Comparison of ENCODE assay signal across 25 cellular contexts in the genomic region with DNA sequence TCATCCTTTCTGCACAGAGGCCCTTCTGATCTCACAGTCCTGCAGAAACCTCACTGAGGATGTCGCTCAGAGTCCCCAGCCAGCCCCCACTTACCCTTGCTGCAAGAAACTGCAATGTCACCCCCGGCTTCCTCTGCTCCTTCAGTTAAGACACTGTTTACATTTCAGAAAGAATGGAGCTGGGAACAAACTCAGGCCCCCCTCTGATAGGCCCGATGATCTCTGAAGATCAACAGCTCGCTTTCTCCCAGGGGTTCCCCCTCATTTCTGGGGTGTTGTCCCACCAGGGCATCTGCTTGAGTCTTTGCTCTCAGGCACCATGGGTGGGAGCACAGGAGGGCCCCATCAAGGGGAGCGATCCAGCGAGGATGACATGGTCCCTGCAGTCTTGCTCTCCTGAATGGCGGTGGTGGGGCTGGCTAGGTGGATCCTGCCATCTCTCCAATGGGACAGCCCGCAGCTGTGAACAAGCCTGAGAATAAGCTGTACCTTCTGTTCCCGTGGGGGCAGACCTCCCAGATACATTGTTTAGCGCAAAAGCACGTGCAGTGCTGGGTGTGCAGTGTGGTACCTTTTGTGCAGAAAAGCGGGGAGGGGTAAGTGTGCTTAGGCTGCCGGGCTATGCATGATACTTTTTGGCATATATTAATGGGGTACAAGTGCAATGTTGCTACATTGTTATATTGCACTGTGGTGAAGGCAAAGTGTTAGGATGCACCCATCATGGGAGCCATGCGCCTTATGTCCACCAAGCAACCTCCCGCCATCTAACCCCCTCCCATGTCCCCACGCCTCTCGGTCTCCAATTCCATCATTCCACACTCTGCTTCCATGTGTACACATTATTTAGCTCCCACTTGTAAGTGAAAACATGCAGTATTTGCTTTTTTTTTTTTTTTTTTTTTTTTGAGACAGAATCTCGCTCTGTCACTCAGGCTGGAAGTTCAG. TPM values are rescaled to one million over a fixed set of nuclear protein-coding genes. Genes with fewer than 3 reads are reported as not detected.
DNase-seq lines count a peak whose midpoint lies in the region; ATAC-seq, FAIRE-seq and TF ChIP-seq lines count a peak whose summit lies in the region.
"Had no signal": no experiment of that assay in that cellular context is flagged by ENCODE, and none has a peak within 500 bp of the region (broad histone marks: within the 10 kb centered on the region; RNA-seq: fewer than 3 reads in every experiment).

No MANE protein-coding gene starts in this region.

- no peaks in the 10 kb centered on the region for H3K36me3 ChIP-seq in RWPE2 (ENCODE audit: low read depth)
- no peaks in the 10 kb centered on the region for H3K36me3 ChIP-seq in iPS-20b (ENCODE audit: insufficient read depth, low read depth, low read length)
- H3K36me3 ChIP-seq: heart left ventricle, left ventricle myocardium inferior had no signal

- FAIRE-seq in D721Med (lab: Jason Lieb, UNC) = no peak
- FAIRE-seq: endothelial cell of umbilical vein, GM18507 had no signal

- peaks cover 41% of the 10 kb centered on the region for H3K27me3 Mint-ChIP-seq in activated naive CD4-positive, alpha-beta T cell treated with anti-CD3 and anti-CD28 coated beads, Interleukin-2, amount 10 ng/mL, durations not matched to agents 7 days and 5 days
- H3K27me3 Mint-ChIP-seq: activated CD8-positive, alpha-beta T cell treated with anti-CD3 and anti-CD28 coated beads for 36 hours had no signal

- no peaks in the 10 kb centered on the region for H3K36me3 Mint-ChIP-seq in activated naive CD4-positive, alpha-beta T cell treated with anti-CD3 and anti-CD28 coated beads, Interleukin-2, amount 10 ng/mL, durations not matched to agents 7 days and 5 days
- H3K36me3 Mint-ChIP-seq in activated naive CD4-positive, alpha-beta T cell treated with anti-CD3 and anti-CD28 coated beads, Interleukin-2, amount 50 U/mL, for 72 hours = peaks cover 0 to 4% of the 10 kb centered on the region in 2 donors

- H3K4me1 Mint-ChIP-seq in activated naive CD4-positive, alpha-beta T cell treated with anti-CD3 and anti-CD28 coated beads, Interleukin-2, amount 10 ng/mL, durations not matched to agents 7 days and 5 days = no peaks in the 10 kb centered on the region

- 0 out of 2 replicates have a peak overlapping the region, but pooled peaks have one; percentile 16 for H3K9ac ChIP-seq in iPS-20b (ENCODE audit: low read depth, low read length)

- H3K9me3 Mint-ChIP-seq in activated naive CD4-positive, alpha-beta T cell treated with anti-CD3 and anti-CD28 coated beads, Interleukin-2, amount 10 ng/mL, durations not matched to agents 7 days and 5 days = no peaks in the 10 kb centered on the region
- H3K9me3 Mint-ChIP-seq in activated naive CD4-positive, alpha-beta T cell treated with anti-CD3 and anti-CD28 coated beads, Interleukin-2, amount 50 U/mL, for 72 hours = peaks cover 0 to under 1% of the 10 kb centered on the region in 2 donors
- H3K9me3 Mint-ChIP-seq: activated CD8-positive, alpha-beta T cell treated with anti-CD3 and anti-CD28 coated beads for 36 hours; HFFc6 had no signal

- no peak for ATAC-seq in activated naive CD4-positive, alpha-beta T cell treated with anti-CD3 and anti-CD28 coated beads, Interleukin-2, amount 50 U/mL, for 72 hours
- ATAC-seq in RWPE2 (ENCODE audit: low read depth) = no peak
- no peak for ATAC-seq in GM18502 (IDR thresholded peaks at IDR 0.05; ENCODE audit: poor library complexity, unreplicated experiment)
- ATAC-seq in left lobe of liver = no peak
- ATAC-seq: activated CD8-positive, alpha-beta T cell treated with anti-CD3 and anti-CD28 coated beads for 36 hours; heart left ventricle; mucosa of descending colon; psoas muscle had no signal

- TF ChIP-seq CTCF in RWPE2 (IDR thresholded peaks at IDR 0.05; ENCODE audit: poor library complexity, severe bottlenecking) (no peak), D721Med (IDR thresholded peaks at IDR 0.05; ENCODE audit: insufficient read depth, missing control alignments) (no peak), GM10266 (IDR thresholded peaks at IDR 0.05; ENCODE audit: control insufficient read depth, insufficient read depth, low read depth, missing control alignments) (no peak)

- H3K9me3 ChIP-seq in RWPE2 (ENCODE audit: severe bottlenecking) = no peaks in the 10 kb centered on the region
- peaks cover 8% of the 10 kb centered on the region for H3K9me3 ChIP-seq in iPS-20b (ENCODE audit: insufficient read depth, low read depth, low read length)
- H3K9me3 ChIP-seq: psoas muscle had no signal

- peak overlapping the region; percentile 72 for H3K27ac Mint-ChIP-seq in activated naive CD4-positive, alpha-beta T cell treated with anti-CD3 and anti-CD28 coated beads, Interleukin-2, amount 10 ng/mL, durations not matched to agents 7 days and 5 days
- H3K27ac Mint-ChIP-seq in activated naive CD4-positive, alpha-beta T cell treated with anti-CD3 and anti-CD28 coated beads, Interleukin-2, amount 50 U/mL, for 72 hours = no peak overlapping the region
- H3K27ac Mint-ChIP-seq: activated CD8-positive, alpha-beta T cell treated with anti-CD3 and anti-CD28 coated beads for 36 hours; HFFc6 had no signal

- H3K4me1 ChIP-seq in RWPE2 (ENCODE audit: insufficient read depth, poor library complexity, severe bottlenecking) (peaks cover 9% of the 10 kb centered on the region), iPS-20b (ENCODE audit: insufficient read depth, low read length) (peaks cover 18% of the 10 kb centered on the region)
- H3K4me1 ChIP-seq: psoas muscle had no signal

- CTCF ChIA-PET in activated naive CD4-positive, alpha-beta T cell treated with anti-CD3 and anti-CD28 coated beads, Interleukin-2, amount 10 ng/mL, durations not matched to agents 7 days and 5 days (lab: Charles Lee) = interaction anchor here (0.7 kb wide), 1 partner anchor 37 kb away, joined by 3 read pairs; no protein-coding TSS in a partner anchor

- no peak overlapping the region for H3K4me3 Mint-ChIP-seq in activated naive CD4-positive, alpha-beta T cell treated with anti-CD3 and anti-CD28 coated beads, Interleukin-2, amount 10 ng/mL, durations not matched to agents 7 days and 5 days
- H3K4me3 Mint-ChIP-seq: activated CD8-positive, alpha-beta T cell treated with anti-CD3 and anti-CD28 coated beads for 36 hours; HFFc6 had no signal

- no peak for DNase-seq in activated naive CD4-positive, alpha-beta T cell treated with anti-CD3 and anti-CD28 coated beads, Interleukin-2, amount 10 ng/mL, durations not matched to agents 7 days and 5 days
- DNase-seq in activated naive CD4-positive, alpha-beta T cell treated with anti-CD3 and anti-CD28 coated beads, Interleukin-2, amount 50 U/mL, for 72 hours (ENCODE audit: low spot score in 2 of 2) = no peak
- peak; percentile 52 for DNase-seq in RWPE2 (ENCODE audit: low spot score)
- no peak for DNase-seq in D721Med (ENCODE audit: insufficient read length, low spot score)
- no peak for DNase-seq in left lobe of liver (ENCODE audit: low spot score)
- DNase-seq in GM10266 (ENCODE audit: extremely low spot score) = no peak
- DNase-seq: ACHN; activated CD4-positive, CD25-positive, alpha-beta regulatory T cell; activated CD8-positive, alpha-beta T cell treated with anti-CD3 and anti-CD28 coated beads for 36 hours; activated naive CD4-positive, alpha-beta T cell; activated T-cell treated with anti-CD3 and anti-CD28 coated beads, Interleukin-2, amount 50 U/mL, for 1 hour; amygdala; caudate nucleus; HFFc6; left ventricle myocardium inferior; mucosa of descending colon; NCI-H187; T-helper 9 cell had no signal

- no peak overlapping the region for H3K27ac ChIP-seq in RWPE2 (ENCODE audit: poor library complexity, severe bottlenecking)
- no peak overlapping the region for H3K27ac ChIP-seq in iPS-20b (ENCODE audit: low read length)
- H3K27ac ChIP-seq: C4-2B, heart left ventricle, left ventricle myocardium inferior, psoas muscle had no signal

- no peak overlapping the region for H3K4me3 ChIP-seq in RWPE2 (ENCODE audit: severe bottlenecking)
- no peak overlapping the region for H3K4me3 ChIP-seq in iPS-20b (ENCODE audit: low read length)
- H3K4me3 ChIP-seq: heart left ventricle, left ventricle myocardium inferior, mucosa of descending colon, psoas muscle had no signal

- H3K27me3 ChIP-seq in RWPE2 (ENCODE audit: insufficient read depth, poor library complexity, severe bottlenecking) (no peaks in the 10 kb centered on the region), iPS-20b (ENCODE audit: insufficient read depth, low read length) (no peaks in the 10 kb centered on the region)
- H3K27me3 ChIP-seq: heart left ventricle had no signal

RNA-seq across cellular contexts. Expression of a gene that starts 6.7 kb away (rescaled TPM):
- total RNA-seq in activated naive CD4-positive, alpha-beta T cell treated with anti-CD3 and anti-CD28 coated beads, Interleukin-2, amount 50 U/mL, for 72 hours = 100 to 1,000 TPM in 1 of 2 donors, 10 to 100 TPM in 1; 66.8 to 125 TPM
- 58.3 TPM for total RNA-seq in left lobe of liver
